ENCODE assay signal across 9 cellular contexts in genomic region chr11:62392944-62393628, GRCh38. TPM values are rescaled to one million over a fixed set of nuclear protein-coding genes. Genes with fewer than 3 reads are reported as not detected.
DNase-seq lines count a peak whose midpoint lies in the region; ATAC-seq and TF ChIP-seq lines count a peak whose summit lies in the region.
"Had no signal": no experiment of that assay in that cellular context is flagged by ENCODE, and none has a peak within 500 bp of the region (broad histone marks: within the 10 kb centered on the region; RNA-seq: fewer than 3 reads in every experiment).

No MANE protein-coding gene starts in this region.

- POLR2A ChIA-PET in activated naive CD8-positive, alpha-beta T cell treated with anti-CD3 and anti-CD28 coated beads, Interleukin-2, amount 10 ng/mL, durations not matched to agents 7 days and 5 days (lab: Charles Lee) = interaction anchor here (0.7 to 1.8 kb wide), 5 partner anchors 9 to 199 kb away, joined by 3 to 5 read pairs (median 3); partner anchors contain the start of genes EEF1G and TUT1

- no peaks in the 10 kb centered on the region for H3K9me2 ChIP-seq in Karpas-422 (replicated peaks; ENCODE audit: insufficient read depth, low read length)

- DNase-seq in NCI-H146 (lab: John Stamatoyannopoulos, UW) (peak; percentile 35), NCI-H146 treated with DMSO at 0.1 percent for 48 hours (lab: John Stamatoyannopoulos, UW; ENCODE audit: unreplicated experiment) (no peak), Karpas-422 (peak; percentile 57), neural progenitor cell (ENCODE audit: low spot score) (no peak), KBM-7 (no peak), caudate nucleus (lab: John Stamatoyannopoulos, UW) (no peak), hepatic stellate cell (ENCODE audit: low spot score) (no peak)
- DNase-seq in activated naive CD8-positive, alpha-beta T cell treated with anti-CD3 and anti-CD28 coated beads, Interleukin-2, amount 10 ng/mL, durations not matched to agents 7 days and 5 days = no peak
- DNase-seq: activated effector memory CD4-positive, alpha-beta T cell treated with Interleukin-2 at 50 U/mL for 16 hours had no signal

- H3K27ac Mint-ChIP-seq in activated naive CD8-positive, alpha-beta T cell treated with anti-CD3 and anti-CD28 coated beads, Interleukin-2, amount 10 ng/mL, durations not matched to agents 7 days and 5 days = no peak overlapping the region
- peak overlapping the region; percentile 46 for H3K27ac Mint-ChIP-seq in neural progenitor cell

- H4K20me1 ChIP-seq in Karpas-422 (ENCODE audit: insufficient read depth, low read depth, low read length) (no peaks in the 10 kb centered on the region), neural progenitor cell (ENCODE audit: low read depth) (peaks cover 4% of the 10 kb centered on the region)

- ATAC-seq in activated naive CD8-positive, alpha-beta T cell treated with anti-CD3 and anti-CD28 coated beads, Interleukin-2, amount 10 ng/mL, durations not matched to agents 7 days and 5 days (ENCODE audit: low read depth) = peak; percentile 67

- H3F3A ChIP-seq in neural progenitor cell (ENCODE audit: low read depth) = peaks cover 10% of the 10 kb centered on the region

- H3K4me1 ChIP-seq in Karpas-422 (ENCODE audit: low read length) (no peaks in the 10 kb centered on the region), neural progenitor cell (peaks cover 5% of the 10 kb centered on the region)

- H3K27me3 ChIP-seq in Karpas-422 (ENCODE audit: low read length) (no peaks in the 10 kb centered on the region), neural progenitor cell (no peaks in the 10 kb centered on the region)

- H3K9me3 ChIP-seq in Karpas-422 (ENCODE audit: low read length) (no peaks in the 10 kb centered on the region), neural progenitor cell (ENCODE audit: low read depth) (no peaks in the 10 kb centered on the region)

- no peaks in the 10 kb centered on the region for H3K27me3 Mint-ChIP-seq in activated naive CD8-positive, alpha-beta T cell treated with anti-CD3 and anti-CD28 coated beads, Interleukin-2, amount 10 ng/mL, durations not matched to agents 7 days and 5 days
- peaks cover 11% of the 10 kb centered on the region for H3K27me3 Mint-ChIP-seq in neural progenitor cell (ENCODE audit: insufficient read depth, low read depth)

- H3K36me3 ChIP-seq in Karpas-422 (ENCODE audit: insufficient read depth, low read length) = no peaks in the 10 kb centered on the region
- no peaks in the 10 kb centered on the region for H3K36me3 ChIP-seq in neural progenitor cell

- H3K27ac ChIP-seq in Karpas-422 (ENCODE audit: low read length) (no peak overlapping the region), neural progenitor cell (no peak overlapping the region), caudate nucleus (ENCODE audit: low read depth, low read length) (no peak overlapping the region)

- H3K4me2 ChIP-seq in Karpas-422 (ENCODE audit: low read depth, low read length, poor library complexity, severe bottlenecking) (no peak overlapping the region), neural progenitor cell (no peak overlapping the region)

- H3K9ac ChIP-seq in Karpas-422 (ENCODE audit: low read length) = no peak overlapping the region
- no peak overlapping the region for H3K9ac ChIP-seq in neural progenitor cell

- H2AFZ ChIP-seq in Karpas-422 (ENCODE audit: low read length) (no peak overlapping the region), neural progenitor cell (replicated peaks) (no peak overlapping the region)

- H3K79me2 ChIP-seq in Karpas-422 (ENCODE audit: low read length) = no peaks in the 10 kb centered on the region
- H3K79me2 ChIP-seq in neural progenitor cell (ENCODE audit: low read depth) = no peaks in the 10 kb centered on the region

- no peak for TF ChIP-seq CTCF in neural progenitor cell (IDR thresholded peaks at IDR 0.05)

- H3K9me3 Mint-ChIP-seq in activated naive CD8-positive, alpha-beta T cell treated with anti-CD3 and anti-CD28 coated beads, Interleukin-2, amount 10 ng/mL, durations not matched to agents 7 days and 5 days = no peaks in the 10 kb centered on the region
- H3K9me3 Mint-ChIP-seq in neural progenitor cell = no peaks in the 10 kb centered on the region

- peaks cover 10% of the 10 kb centered on the region for H3K4me1 Mint-ChIP-seq in activated naive CD8-positive, alpha-beta T cell treated with anti-CD3 and anti-CD28 coated beads, Interleukin-2, amount 10 ng/mL, durations not matched to agents 7 days and 5 days
- peaks cover 12% of the 10 kb centered on the region for H3K4me1 Mint-ChIP-seq in neural progenitor cell

- H3K36me3 Mint-ChIP-seq in activated naive CD8-positive, alpha-beta T cell treated with anti-CD3 and anti-CD28 coated beads, Interleukin-2, amount 10 ng/mL, durations not matched to agents 7 days and 5 days = no peaks in the 10 kb centered on the region
- no peaks in the 10 kb centered on the region for H3K36me3 Mint-ChIP-seq in neural progenitor cell

- in situ Hi-C loops in KBM-7 (cut with MboI; ENCODE audit: low pct_unique_long_range_greater_than_20kb, low sequenced_read_pairs) = loop anchor here (25.0 kb wide), 1 partner anchor 294 kb away; the partner anchor contains the start of genes LRRN4CL and UBXN1

- no peak overlapping the region for H3K4me3 Mint-ChIP-seq in activated naive CD8-positive, alpha-beta T cell treated with anti-CD3 and anti-CD28 coated beads, Interleukin-2, amount 10 ng/mL, durations not matched to agents 7 days and 5 days
- no peak overlapping the region for H3K4me3 Mint-ChIP-seq in neural progenitor cell

- H3K4me3 ChIP-seq in Karpas-422 (ENCODE audit: low read length) (no peak overlapping the region), neural progenitor cell (no peak overlapping the region)

RNA-seq across cellular contexts. Expression of gene SCGB1A1, which starts 25.7 kb away (rescaled TPM):
- total RNA-seq in Karpas-422 (2014; rRNA removed; shearing (Covaris generic); ENCODE audit: low replicate concordance) = not detected in 2 replicates
- not detected for total RNA-seq in activated naive CD8-positive, alpha-beta T cell treated with anti-CD3 and anti-CD28 coated beads, Interleukin-2, amount 10 ng/mL, durations not matched to agents 7 days and 5 days
- total RNA-seq in neural progenitor cell (ENCODE audit: low replicate concordance) = not detected in 2 replicates

RNA-seq across cellular contexts. Expression of gene ASRGL1, which starts 55.8 kb away (rescaled TPM):
- total RNA-seq in Karpas-422 (2014; rRNA removed; shearing (Covaris generic); ENCODE audit: low replicate concordance) = not detected in 2 replicates
- total RNA-seq in activated naive CD8-positive, alpha-beta T cell treated with anti-CD3 and anti-CD28 coated beads, Interleukin-2, amount 10 ng/mL, durations not matched to agents 7 days and 5 days = 10 to 100 TPM; 11.3 to 12.2 TPM
- 44.5 and 56.8 TPM in 2 replicates for total RNA-seq in neural progenitor cell (ENCODE audit: low replicate concordance)

Comparison
In these comparisons a context has a peak if more than half of its experiments do, and no peak if none do; other contexts are left out.
1. DNase-seq: peak in NCI-H146 (single experiment) and Karpas-422 (single experiment); none in NCI-H146 treated with DMSO at 0.1 percent for 48 hours (single experiment), activated naive CD8-positive, alpha-beta T cell treated with anti-CD3 and anti-CD28 coated beads, Interleukin-2, amount 10 ng/mL, durations not matched to agents 7 days and 5 days (single experiment), neural progenitor cell (single experiment), KBM-7 (single experiment), caudate nucleus (0 of 61) and hepatic stellate cell (single experiment).
2. RNA of gene ASRGL1, which starts 55.8 kb away (total RNA-seq): 44.5 to 56.8 TPM in neural progenitor cell and 11.3 to 12.2 TPM in activated naive CD8-positive, alpha-beta T cell treated with anti-CD3 and anti-CD28 coated beads, Interleukin-2, amount 10 ng/mL, durations not matched to agents 7 days and 5 days; not detected in Karpas-422; every median in the first group is over 10 times any median in the second.